15 cellular contexts compared by ENCODE assay signal in genomic region chr15:72220678-72221077, GRCh38. TPM values are rescaled to one million over a fixed set of nuclear protein-coding genes. Genes with fewer than 3 reads are reported as not detected.
DNase-seq lines count a peak whose midpoint lies in the region; ATAC-seq and TF ChIP-seq lines count a peak whose summit lies in the region.
"Had no signal": no experiment of that assay in that cellular context is flagged by ENCODE, and none has a peak within 500 bp of the region (broad histone marks: within the 10 kb centered on the region; RNA-seq: fewer than 3 reads in every experiment).

No MANE protein-coding gene starts in this region.

- H3K4me1 Mint-ChIP-seq in T-cell (peaks cover 43 to 60% (median 57%) of the 10 kb centered on the region in 3 donors), memory B cell (peaks cover 36% of the 10 kb centered on the region), type B pancreatic cell (ENCODE audit: unreplicated experiment) (peaks cover 47% of the 10 kb centered on the region)

- ATAC-seq in left ventricle myocardium superior (no peak), T-cell (replicated peaks in 1 of 4) (no peak), memory B cell (ENCODE audit: low read depth) (no peak), HG02981 (IDR thresholded peaks at IDR 0.05; ENCODE audit: unreplicated experiment) (no peak), HG02970 (IDR thresholded peaks at IDR 0.05; ENCODE audit: low FRiP score, unreplicated experiment) (no peak)
- ATAC-seq: HCT116, pancreas, PC-3 had no signal

- H3K27me3 Mint-ChIP-seq in T-cell (no peaks in the 10 kb centered on the region), memory B cell (no peaks in the 10 kb centered on the region), type B pancreatic cell (no peaks in the 10 kb centered on the region)

- peak overlapping the region; percentile 0 to 11 for H3K27ac ChIP-seq in right atrium auricular region
- H3K27ac ChIP-seq: BLaER1, pancreas had no signal

- no peaks in the 10 kb centered on the region for H3K9me3 ChIP-seq in right atrium auricular region
- H3K9me3 ChIP-seq: BLaER1, pancreas had no signal

- POLR2A ChIA-PET in T-cell (lab: Charles Lee): interaction anchor here in 1 of 2 donors (0.6 kb wide), 1 partner anchor 58 kb away, joined by 6 read pairs; no protein-coding TSS in a partner anchor

- no peak overlapping the region for H3K4me3 Mint-ChIP-seq in T-cell
- no peak overlapping the region for H3K4me3 Mint-ChIP-seq in memory B cell
- no peak overlapping the region for H3K4me3 Mint-ChIP-seq in type B pancreatic cell

- H3K27ac Mint-ChIP-seq in T-cell (peak overlapping the region; percentile 23 to 64), memory B cell (peak overlapping the region; percentile 81), type B pancreatic cell (peak overlapping the region; percentile 27)

- intact Hi-C loops in left ventricle myocardium superior (cut with micrococcal nuclease): no loop called here

- H3K36me3 Mint-ChIP-seq in T-cell (peaks cover 54% of the 10 kb centered on the region), memory B cell (peaks cover 23% of the 10 kb centered on the region), type B pancreatic cell (peaks cover 43% of the 10 kb centered on the region)

- H3K36me3 ChIP-seq in right atrium auricular region: peaks cover 49% of the 10 kb centered on the region

- no peak overlapping the region for H3K4me3 ChIP-seq in right atrium auricular region
- H3K4me3 ChIP-seq: BLaER1, pancreas had no signal

- peaks cover 0 to 51% of the 10 kb centered on the region in 2 donors for H3K4me1 ChIP-seq in right atrium auricular region

- H3K9me3 Mint-ChIP-seq in T-cell (no peaks in the 10 kb centered on the region), memory B cell (no peaks in the 10 kb centered on the region), type B pancreatic cell (no peaks in the 10 kb centered on the region)

- CTCF ChIA-PET in T-cell (lab: Charles Lee): interaction anchor here in 1 of 2 donors (1.1 kb wide), 1 partner anchor 9 kb away, joined by 3 read pairs; no protein-coding TSS in a partner anchor

- DNase-seq in right atrium auricular region (ENCODE audit: low spot score) (no peak), left ventricle myocardium superior (no peak), T-cell (no peak), memory B cell (ENCODE audit: low spot score in 2 of 2) (no peak), type B pancreatic cell (ENCODE audit: extremely low spot score, unreplicated experiment) (no peak), DMS114 treated with DMSO at 0.1 percent for 48 hours (lab: John Stamatoyannopoulos, UW; ENCODE audit: unreplicated experiment) (no peak)
- DNase-seq: GDM1, NCI-H446, pancreas, PC-3 had no signal

- TF ChIP-seq CTCF in right atrium auricular region (IDR thresholded peaks at IDR 0.05): no peak
- TF ChIP-seq CTCF in type B pancreatic cell (conservative IDR thresholded peaks at IDR 0.05): no peak

- no peaks in the 10 kb centered on the region for H3K27me3 ChIP-seq in right atrium auricular region
- H3K27me3 ChIP-seq: BLaER1, pancreas had no signal

RNA-seq across cellular contexts. Expression of gene PKM, which starts 10.3 kb away (rescaled TPM):
- total RNA-seq in right atrium auricular region (100 to 1,000 TPM; 538 to 934 TPM), left ventricle myocardium superior (1,059 TPM), T-cell (100 to 1,000 TPM; 293 to 412 (median 370) TPM), type B pancreatic cell (ENCODE audit: low replicate concordance) (597 and 663 TPM in 2 replicates)

RNA-seq across cellular contexts. Expression of gene GRAMD2A, which starts 23.1 kb away (rescaled TPM):
- total RNA-seq in right atrium auricular region: under 1 TPM in 1 of 2 donors, not detected in 1; 0.83 TPM
- not detected for total RNA-seq in left ventricle myocardium superior
- not detected for total RNA-seq in T-cell
- 6.0 and 15.5 TPM in 2 replicates for total RNA-seq in type B pancreatic cell (ENCODE audit: low replicate concordance)
- total RNA-seq: liver had no signal

RNA-seq across cellular contexts. Expression of gene PARP6, which starts 51.7 kb away (rescaled TPM):
- total RNA-seq in right atrium auricular region (10 to 100 TPM; 29.9 to 44.1 TPM), left ventricle myocardium superior (49.6 TPM), T-cell (100 to 1,000 TPM in 3 of 5 donors, 10 to 100 TPM in 2; 94.4 to 132 (median 101) TPM), type B pancreatic cell (ENCODE audit: low replicate concordance) (74.6 and 97.5 TPM in 2 replicates)
- total RNA-seq: PC-3 had no signal

Comparison
In these comparisons a context has a peak if more than half of its experiments do, and no peak if none do; other contexts are left out.
1. H3K27ac Mint-ChIP-seq: peak in every context shown above with its lines; median percentile 81 in memory B cell; 44 in T-cell; 27 in type B pancreatic cell.